In the genomic region with DNA sequence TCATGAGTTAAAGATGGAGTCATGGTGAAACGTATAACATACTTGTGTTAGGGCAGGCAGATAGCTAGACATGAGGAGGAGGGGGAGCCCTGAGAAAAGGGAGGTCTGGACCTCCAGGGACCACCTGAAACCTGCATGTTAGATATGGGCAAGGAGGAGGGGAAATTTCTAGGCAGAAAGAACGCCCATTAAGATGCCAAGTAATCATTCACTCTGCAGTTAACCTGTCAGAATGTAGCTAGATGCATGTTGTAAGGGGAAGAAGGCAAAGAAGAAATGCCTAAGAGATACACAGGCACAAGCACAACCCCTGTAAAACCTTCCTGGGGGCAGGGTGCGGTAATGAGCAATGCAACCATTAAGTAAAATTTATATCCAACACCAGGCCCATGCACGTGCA, we compare ENCODE assay signal across 27 cellular contexts.
"Had no signal": no experiment of that assay in that cellular context is flagged by ENCODE, and none has a peak within 500 bp of the region (broad histone marks: within the 10 kb centered on the region; RNA-seq: fewer than 3 reads in every experiment).

No MANE protein-coding gene starts in this region.

- H3K27me3 ChIP-seq: heart right ventricle, hepatocyte, neutrophil, ovary, right atrium auricular region, right lobe of liver, stomach, testis, thyroid gland, transverse colon, upper lobe of left lung, vagina had no signal

- H3K79me2 ChIP-seq: hepatocyte had no signal

- DNase-seq: heart right ventricle; islet precursor cell; lower lobe of right lung; mammary epithelial cell; mesenchymal stem cell; naive thymus-derived CD8-positive, alpha-beta T cell; occipital lobe; ovary; right lobe of liver; stimulated activated CD4-positive, alpha-beta T cell treated with anti-CD3 and anti-CD28 coated beads, Interleukin-12 subunit alpha, Interleukin-12 subunit beta, amount 100 ng/mL, for 4 hours; stimulated activated CD4-positive, alpha-beta T cell treated with anti-CD3 and anti-CD28 coated beads, Interleukin-15, amount 100 ng/mL, for 24 hours; stimulated activated CD4-positive, alpha-beta T cell treated with anti-CD3 and anti-CD28 coated beads, Interleukin-2, amount 100 ng/mL, for 24 hours; stimulated activated CD4-positive, alpha-beta T cell treated with anti-CD3 and anti-CD28 coated beads, Interleukin-4, amount 100 ng/mL, for 1 hour; stimulated activated naive B cell treated with anti-CD40 and anti-IgM and Interleukin-4, amounts not matched to agents 10 μg/mL and 1 μg/mL and 100 μg/mL, for 72 hours; stimulated activated naive CD8-positive, alpha-beta T cell treated with anti-CD3 and anti-CD28 coated beads, Interleukin-15, Interleukin-2, amounts not matched to agents 100 U/mL and 50 U/mL, for 24 hours; stomach; testis; thyroid gland; transverse colon; upper lobe of left lung had no signal

- H3K4me3 ChIP-seq: heart right ventricle, hepatocyte, lower lobe of right lung, ovary, right atrium auricular region, right lobe of liver, stomach, testis, thyroid gland, transverse colon, upper lobe of left lung, vagina had no signal

- H3K4me1 ChIP-seq: heart right ventricle, lower lobe of right lung, right atrium auricular region, right lobe of liver, stomach, testis, thyroid gland, upper lobe of left lung, vagina had no signal

- H3K36me3 Mint-ChIP-seq: stimulated activated naive B cell treated with anti-CD40 and anti-IgM and Interleukin-4, amounts not matched to agents 10 μg/mL and 1 μg/mL and 100 μg/mL, for 72 hours had no signal

- H3K27ac ChIP-seq: heart right ventricle, lower lobe of right lung, neutrophil, ovary, right atrium auricular region, right lobe of liver, stomach, testis, thyroid gland, upper lobe of left lung, vagina had no signal

- H3K4me2 ChIP-seq: hepatocyte had no signal

- H3K9me3 ChIP-seq: lower lobe of right lung, neutrophil, ovary, right atrium auricular region, right lobe of liver, testis, thyroid gland, transverse colon, upper lobe of left lung, vagina had no signal

- H3K27me3 Mint-ChIP-seq: naive thymus-derived CD8-positive, alpha-beta T cell; progenitor cell of endocrine pancreas; stimulated activated naive B cell treated with anti-CD40 and anti-IgM and Interleukin-4, amounts not matched to agents 10 μg/mL and 1 μg/mL and 100 μg/mL, for 72 hours had no signal

- H3K27ac Mint-ChIP-seq: naive thymus-derived CD8-positive, alpha-beta T cell; progenitor cell of endocrine pancreas; stimulated activated naive B cell treated with anti-CD40 and anti-IgM and Interleukin-4, amounts not matched to agents 10 μg/mL and 1 μg/mL and 100 μg/mL, for 72 hours had no signal

- H2AFZ ChIP-seq: hepatocyte had no signal

- ATAC-seq: heart right ventricle; left lobe of liver; lower lobe of right lung; naive thymus-derived CD8-positive, alpha-beta T cell; right lobe of liver; stimulated activated naive B cell treated with anti-CD40 and anti-IgM and Interleukin-4, amounts not matched to agents 10 μg/mL and 1 μg/mL and 100 μg/mL, for 72 hours; stimulated activated naive CD8-positive, alpha-beta T cell treated with anti-CD3 and anti-CD28 coated beads, Interleukin-15, Interleukin-2, amounts not matched to agents 100 U/mL and 50 U/mL, for 24 hours had no signal

- H3K4me1 Mint-ChIP-seq: naive thymus-derived CD8-positive, alpha-beta T cell; stimulated activated naive B cell treated with anti-CD40 and anti-IgM and Interleukin-4, amounts not matched to agents 10 μg/mL and 1 μg/mL and 100 μg/mL, for 72 hours had no signal

- H3K4me3 Mint-ChIP-seq: naive thymus-derived CD8-positive, alpha-beta T cell; neural crest cell; stimulated activated naive B cell treated with anti-CD40 and anti-IgM and Interleukin-4, amounts not matched to agents 10 μg/mL and 1 μg/mL and 100 μg/mL, for 72 hours had no signal

- H3K36me3 ChIP-seq: heart right ventricle, lower lobe of right lung, neutrophil, ovary, right atrium auricular region, right lobe of liver, stomach, thyroid gland, transverse colon, upper lobe of left lung, vagina had no signal
